Comparison of ENCODE assay signal across 26 cellular contexts in genomic region chr7:33706666-33707194, GRCh38.
A peak's percentile ranks its signal among the peaks of the same experiment; 100 is the strongest.
DNase-seq lines count a peak whose midpoint lies in the region; ATAC-seq, FAIRE-seq and TF ChIP-seq lines count a peak whose summit lies in the region.
"Had no signal": no experiment of that assay in that cellular context is flagged by ENCODE, and none has a peak within 500 bp of the region (broad histone marks: within the 10 kb centered on the region; RNA-seq: fewer than 3 reads in every experiment).

No MANE protein-coding gene starts in this region.

- H3K9me3 ChIP-seq in HepG2 (ENCODE audit: low read length) (no peaks in the 10 kb centered on the region), right lobe of liver (no peaks in the 10 kb centered on the region), mesenchymal stem cell (ENCODE audit: control insufficient read depth, low read length) (peaks cover 9% of the 10 kb centered on the region), PC-3 (ENCODE audit: low read length) (no peaks in the 10 kb centered on the region)
- H3K9me3 ChIP-seq: gastrocnemius medialis had no signal

- in situ Hi-C loops in HepG2 (cut with HindIII; ENCODE audit: extremely low pct_ligation_motif_present, low pct_unique_long_range_greater_than_20kb) = loop anchor here (25.0 kb wide), 1 partner anchor 519 kb away; no protein-coding TSS in a partner anchor

- no peak for TF ChIP-seq POLR2A in HepG2 (IDR thresholded peaks at IDR 0.05; ENCODE audit: insufficient read depth in 1 of 2, low read depth in 2 of 2, low read length in 2 of 2)
- TF ChIP-seq POLR2A in right lobe of liver (IDR thresholded peaks at IDR 0.05) = no peak

- H3K27ac Mint-ChIP-seq in brain = peak overlapping the region in 2 of 5 experiments; percentile 7 to 69
- H3K27ac Mint-ChIP-seq: activated naive CD4-positive, alpha-beta T cell treated with anti-CD3 and anti-CD28 coated beads, Interleukin-2, amount 10 ng/mL, durations not matched to agents 7 days and 5 days; activated T-cell treated with anti-CD3 and anti-CD28 coated beads, Interleukin-2, amount 50 U/mL, for 72 hours had no signal

- no peak for TF ChIP-seq CTCF in HepG2 (CRISPR knock-in tag; IDR thresholded peaks at IDR 0.05)
- no peak for TF ChIP-seq CTCF in right lobe of liver (IDR thresholded peaks at IDR 0.05)
- TF ChIP-seq CTCF in brain (conservative IDR thresholded peaks at IDR 0.05) = no peak
- TF ChIP-seq CTCF in PC-3 (conservative IDR thresholded peaks at IDR 0.05; ENCODE audit: low read depth, low read length) = no peak

- H3K36me3 Mint-ChIP-seq in brain = peaks cover 9% of the 10 kb centered on the region
- H3K36me3 Mint-ChIP-seq: activated naive CD4-positive, alpha-beta T cell treated with anti-CD3 and anti-CD28 coated beads, Interleukin-2, amount 10 ng/mL, durations not matched to agents 7 days and 5 days had no signal

- H3K79me2 ChIP-seq in HepG2 (ENCODE audit: insufficient read depth, low read length) = no peaks in the 10 kb centered on the region
- no peaks in the 10 kb centered on the region for H3K79me2 ChIP-seq in PC-3 (ENCODE audit: low read length)

- no peak for TF ChIP-seq EP300 in HepG2 (IDR thresholded peaks at IDR 0.05; ENCODE audit: low read depth in 2 of 2, low read length in 2 of 2)
- no peak for TF ChIP-seq EP300 in HepG2 (CRISPR knock-in tag; IDR thresholded peaks at IDR 0.05; ENCODE audit: borderline replicate concordance)

- no peak overlapping the region for H4K8ac ChIP-seq in mesenchymal stem cell (ENCODE audit: low read length)

- DNase-seq in HepG2 (ENCODE audit: low spot score) = no peak
- DNase-seq in right lobe of liver = no peak
- DNase-seq in mesenchymal stem cell = no peak
- DNase-seq in PC-3 = no peak
- no peak for DNase-seq in T-helper 9 cell
- DNase-seq in NCI-H82 (lab: John Stamatoyannopoulos, UW) = no peak
- DNase-seq: activated CD4-positive, CD25-positive, alpha-beta regulatory T cell treated with anti-CD3 and anti-CD28 coated beads, Interleukin-2, amount 50 U/mL, for 72 hours; activated naive CD4-positive, alpha-beta T cell treated with anti-CD3 and anti-CD28 coated beads, Interleukin-2, amount 10 ng/mL, durations not matched to agents 7 days and 5 days; activated T-cell treated with anti-CD3 and anti-CD28 coated beads, Interleukin-2, amount 50 U/mL, for 72 hours; erythroblast; gastrocnemius medialis; KBM-7; NCI-H1694; NCI-H2227 treated with DMSO at 0.1 percent for 48 hours; NCI-H774; nucleus accumbens; OCI-M1; SIG-M5; upper lobe of left lung had no signal

- no peak overlapping the region for H3K14ac ChIP-seq in mesenchymal stem cell (ENCODE audit: low read length in 2 of 2)

- no peak overlapping the region for H3K27ac ChIP-seq in HepG2 (ENCODE audit: extremely low read length, insufficient read depth, low read length)
- H3K27ac ChIP-seq in right lobe of liver = no peak overlapping the region
- H3K27ac ChIP-seq in mesenchymal stem cell (ENCODE audit: low read length, poor library complexity, severe bottlenecking) = no peak overlapping the region
- H3K27ac ChIP-seq in PC-3 (ENCODE audit: low read length) = no peak overlapping the region
- H3K27ac ChIP-seq: BLaER1, gastrocnemius medialis had no signal

- BruUV-seq in HepG2 (replicated peaks; lab: Mats Ljungman, UMichigan) = no TSS peak
- no TSS peak for BruUV-seq in PC-3 (replicated peaks; lab: Mats Ljungman, UMichigan)

- H3K4ac ChIP-seq in mesenchymal stem cell (ENCODE audit: low read depth in 1 of 2, low read length in 2 of 2) = no peak overlapping the region

- ATAC-seq in HepG2 = no peak
- ATAC-seq in right lobe of liver = no peak
- ATAC-seq in PC-3 = no peak
- no peak for ATAC-seq in GM21723 (IDR thresholded peaks at IDR 0.05; ENCODE audit: unreplicated experiment)
- ATAC-seq: activated T-cell treated with anti-CD3 and anti-CD28 coated beads, Interleukin-2, amount 50 U/mL, for 72 hours; HCT116 had no signal

- H3K4me3 ChIP-seq in HepG2 (replicated peaks in 1 of 3; ENCODE audit: insufficient read depth in 1 of 3, low read depth in 2 of 3, low read length in 3 of 3) (no peak overlapping the region), right lobe of liver (no peak overlapping the region), mesenchymal stem cell (ENCODE audit: insufficient read depth in 1 of 2, low read depth in 1 of 2, low read length in 2 of 2) (peak overlapping the region in 1 of 2 experiments; percentile 64), PC-3 (ENCODE audit: low read length) (no peak overlapping the region)
- H3K4me3 ChIP-seq: BLaER1, gastrocnemius medialis, lung, upper lobe of left lung had no signal

- FAIRE-seq in HepG2 (lab: Jason Lieb, UNC) = peak; percentile 12
- FAIRE-seq: A204.1 had no signal

- no peak overlapping the region for H3K18ac ChIP-seq in mesenchymal stem cell (ENCODE audit: low read depth in 1 of 2, low read length in 2 of 2)

- CTCF ChIA-PET in HepG2 (lab: Yijun Ruan, JAX; ENCODE audit: low intra/inter-chr PET ratio, low total read pairs) = no interaction called here
- CTCF ChIA-PET in PC-3 (lab: Charles Lee) = interaction anchor here (0.6 kb wide), 1 partner anchor 49 kb away, joined by 3 read pairs; no protein-coding TSS in a partner anchor

- H3K9me2 ChIP-seq in PC-3 (replicated peaks; ENCODE audit: low read length) = no peaks in the 10 kb centered on the region

- H2BK5ac ChIP-seq in mesenchymal stem cell (ENCODE audit: low read depth, low read length, poor library complexity, severe bottlenecking) = no peak overlapping the region

- H3K9ac ChIP-seq in HepG2 (ENCODE audit: insufficient read depth, low read depth, low read length) (no peak overlapping the region), mesenchymal stem cell (ENCODE audit: low read length) (peak overlapping the region; percentile 52), PC-3 (ENCODE audit: low read length) (no peak overlapping the region)
- H3K9ac ChIP-seq: BLaER1 had no signal

- no peak overlapping the region for H3K23ac ChIP-seq in mesenchymal stem cell (ENCODE audit: low read length in 2 of 2)

- TF ChIP-seq RAD21 in HepG2 (CRISPR knock-in tag; IDR thresholded peaks at IDR 0.05) = no peak

- H2BK120ac ChIP-seq in mesenchymal stem cell (ENCODE audit: low read depth, low read length) = no peak overlapping the region

- intact Hi-C loops in HepG2 (cut with micrococcal nuclease; ENCODE audit: unreplicated experiment) (no loop called here), right lobe of liver (cut with DNase I) (no loop called here), PC-3 (cut with micrococcal nuclease) (no loop called here)

- H3K4me2 ChIP-seq in HepG2 (ENCODE audit: low read depth, low read length) (no peak overlapping the region), mesenchymal stem cell (ENCODE audit: low read length, poor library complexity, severe bottlenecking) (no peak overlapping the region), PC-3 (ENCODE audit: low read length) (no peak overlapping the region)
- H3K4me2 ChIP-seq: BLaER1 had no signal

- H3K36me3 ChIP-seq in HepG2 (replicated peaks in 1 of 2; ENCODE audit: control insufficient read depth in 1 of 2, insufficient read depth in 2 of 2, low read length in 2 of 2) (no peaks in the 10 kb centered on the region), right lobe of liver (no peaks in the 10 kb centered on the region), mesenchymal stem cell (ENCODE audit: control insufficient read depth in 1 of 2, insufficient read depth in 2 of 2, low read depth in 1 of 2, low read length in 2 of 2) (no peaks in the 10 kb centered on the region), PC-3 (ENCODE audit: low read depth, low read length) (no peaks in the 10 kb centered on the region)
- H3K36me3 ChIP-seq: BLaER1, gastrocnemius medialis, upper lobe of left lung had no signal

- H3K79me1 ChIP-seq in mesenchymal stem cell (replicated peaks; ENCODE audit: low read length, poor library complexity, severe bottlenecking) = no peaks in the 10 kb centered on the region

- H4K20me1 ChIP-seq in HepG2 (ENCODE audit: insufficient read depth, low read length) (no peaks in the 10 kb centered on the region), PC-3 (ENCODE audit: low read length) (no peaks in the 10 kb centered on the region)
- H4K20me1 ChIP-seq: BLaER1 had no signal

- H3K4me3 Mint-ChIP-seq in brain = peak overlapping the region in 4 of 5 experiments; percentile 20 to 50 (median 44)
- H3K4me3 Mint-ChIP-seq: activated naive CD4-positive, alpha-beta T cell treated with anti-CD3 and anti-CD28 coated beads, Interleukin-2, amount 10 ng/mL, durations not matched to agents 7 days and 5 days; activated T-cell treated with anti-CD3 and anti-CD28 coated beads, Interleukin-2, amount 50 U/mL, for 72 hours; central memory CD8-positive, alpha-beta T cell had no signal

- no peaks in the 10 kb centered on the region for H3K27me3 Mint-ChIP-seq in brain
- H3K27me3 Mint-ChIP-seq: activated naive CD4-positive, alpha-beta T cell treated with anti-CD3 and anti-CD28 coated beads, Interleukin-2, amount 10 ng/mL, durations not matched to agents 7 days and 5 days; central memory CD8-positive, alpha-beta T cell had no signal

- peaks cover 47% of the 10 kb centered on the region for H3K4me1 ChIP-seq in HepG2 (ENCODE audit: insufficient read depth, low read length)
- peaks cover 0 to 6% (median 0%) of the 10 kb centered on the region in 4 donors for H3K4me1 ChIP-seq in right lobe of liver
- H3K4me1 ChIP-seq in mesenchymal stem cell (ENCODE audit: control insufficient read depth, insufficient read depth, low read depth, low read length) = peaks cover 2% of the 10 kb centered on the region
- H3K4me1 ChIP-seq in PC-3 (ENCODE audit: insufficient read depth, low read length) = no peaks in the 10 kb centered on the region
- H3K4me1 ChIP-seq: BLaER1 had no signal

- no peak overlapping the region for H4K91ac ChIP-seq in mesenchymal stem cell (ENCODE audit: low read length)

- POLR2A ChIA-PET in HepG2 (lab: Yijun Ruan, JAX) = no interaction called here
- POLR2A ChIA-PET in PC-3 (lab: Charles Lee; ENCODE audit: unreplicated experiment) = no interaction called here

- no peak overlapping the region for H2BK15ac ChIP-seq in mesenchymal stem cell (ENCODE audit: low read depth, poor library complexity, severe bottlenecking)

- no peak overlapping the region for H2AFZ ChIP-seq in HepG2 (ENCODE audit: low read length)
- no peak overlapping the region for H2AFZ ChIP-seq in mesenchymal stem cell (ENCODE audit: low read depth, low read length)
- H2AFZ ChIP-seq in PC-3 (ENCODE audit: low read length) = no peak overlapping the region

- H2AK5ac ChIP-seq in mesenchymal stem cell (ENCODE audit: low read length, severe bottlenecking) = no peak overlapping the region

- no peaks in the 10 kb centered on the region for H3K27me3 ChIP-seq in HepG2 (ENCODE audit: control insufficient read depth in 1 of 2, insufficient read depth in 2 of 2, low read length in 2 of 2)
- H3K27me3 ChIP-seq in right lobe of liver = no peaks in the 10 kb centered on the region
- H3K27me3 ChIP-seq in mesenchymal stem cell (ENCODE audit: control insufficient read depth in 1 of 2, insufficient read depth in 1 of 2, low read length in 2 of 2) = no peaks in the 10 kb centered on the region
- H3K27me3 ChIP-seq in PC-3 (ENCODE audit: low read length) = no peaks in the 10 kb centered on the region
- H3K27me3 ChIP-seq: BLaER1, gastrocnemius medialis, upper lobe of left lung had no signal

- H2BK12ac ChIP-seq in mesenchymal stem cell (ENCODE audit: low read length in 2 of 2) = no peak overlapping the region

- H3F3A ChIP-seq in PC-3 (ENCODE audit: low read length, unreplicated experiment) = no peaks in the 10 kb centered on the region

- WGBS in HepG2 (ENCODE audit: low lambda C conversion rate) = 69% methylated on average over 9 of the region's 9 CpGs
- 53% methylated on average over 9 of the region's 9 CpGs for WGBS in right lobe of liver (ENCODE audit: insufficient coverage, low coverage, low lambda C conversion rate, missing lambda C conversion rate)
- WGBS in mesenchymal stem cell = 83% methylated on average over 9 of the region's 9 CpGs

- peaks cover 7 to 12% (median 9%) of the 10 kb centered on the region in 5 experiments for H3K9me3 Mint-ChIP-seq in brain

- H3K4me1 Mint-ChIP-seq in brain = peaks cover 51% of the 10 kb centered on the region
- H3K4me1 Mint-ChIP-seq: activated naive CD4-positive, alpha-beta T cell treated with anti-CD3 and anti-CD28 coated beads, Interleukin-2, amount 10 ng/mL, durations not matched to agents 7 days and 5 days had no signal
